Comparison of ENCODE assay signal across 9 cellular contexts in the genomic region with DNA sequence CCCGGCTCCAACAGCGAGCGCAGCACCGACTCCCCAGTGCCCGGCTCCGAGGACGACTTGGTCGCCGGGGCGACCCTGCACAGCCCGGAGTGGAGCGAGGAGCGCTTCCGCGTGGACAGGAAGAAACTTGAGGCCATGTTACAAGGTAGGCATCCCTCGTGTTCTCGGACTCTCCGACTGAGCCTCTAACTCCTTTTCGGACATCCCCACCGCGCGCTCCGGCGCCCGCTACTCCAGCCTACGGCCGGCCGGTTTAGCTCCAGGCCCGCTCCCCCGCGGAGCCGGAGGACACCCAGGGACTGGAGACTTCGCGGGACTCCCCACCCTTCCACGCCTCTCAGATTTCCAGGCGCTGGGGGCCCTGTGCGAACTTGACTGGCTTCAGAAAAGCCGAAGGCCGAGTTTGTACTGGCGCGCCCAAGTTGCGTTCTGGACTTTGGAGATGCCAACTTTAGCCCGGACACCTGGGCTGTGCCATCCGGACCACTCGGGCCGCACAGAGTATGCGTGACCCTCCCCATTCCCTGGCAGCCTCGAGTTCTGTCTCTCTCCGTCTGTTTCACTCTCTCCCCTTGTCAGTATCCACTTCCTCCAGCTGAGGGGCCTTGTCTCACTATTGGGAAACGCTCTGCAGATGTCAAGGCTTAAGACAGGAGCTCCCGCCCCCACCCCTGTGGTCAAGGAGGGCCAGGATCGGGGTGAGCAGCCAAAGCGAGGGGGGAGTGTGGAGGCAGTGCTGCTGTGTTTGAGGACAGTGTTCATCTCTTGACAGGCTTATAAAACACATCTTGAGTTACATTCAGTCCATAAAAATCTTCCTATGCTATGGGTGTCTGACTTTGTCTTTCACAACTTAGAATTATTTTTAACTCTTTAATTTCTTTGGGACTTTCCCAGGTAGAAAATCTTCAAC. TPM values are rescaled to one million over a fixed set of nuclear protein-coding genes. Genes with fewer than 3 reads are reported as not detected.
DNase-seq lines count a peak whose midpoint lies in the region; ATAC-seq and TF ChIP-seq lines count a peak whose summit lies in the region.
"Had no signal": no experiment of that assay in that cellular context is flagged by ENCODE, and none has a peak within 500 bp of the region (broad histone marks: within the 10 kb centered on the region; RNA-seq: fewer than 3 reads in every experiment).

No MANE protein-coding gene starts in this region.

- no peak overlapping the region for H3K27ac Mint-ChIP-seq in activated T-helper 17 cell treated with anti-CD3 and anti-CD28 coated beads, Interleukin-2, amount 50 U/mL, for 72 hours

- peaks cover 73% of the 10 kb centered on the region for H3K27me3 ChIP-seq in neutrophil

- peak overlapping the region; percentile 65 for H3K4me3 Mint-ChIP-seq in activated T-helper 17 cell treated with anti-CD3 and anti-CD28 coated beads, Interleukin-2, amount 50 U/mL, for 72 hours

- ATAC-seq in activated T-helper 17 cell treated with anti-CD3 and anti-CD28 coated beads, Interleukin-2, amount 50 U/mL, for 72 hours (replicated peaks) = peak; percentile 28
- ATAC-seq in Right ventricle myocardium superior (ENCODE audit: poor library complexity) (peak; percentile 82), GM21717 (IDR thresholded peaks at IDR 0.05; ENCODE audit: unreplicated experiment) (no peak), HG02840 (IDR thresholded peaks at IDR 0.05; ENCODE audit: low FRiP score, unreplicated experiment) (no peak)

- peaks cover 36% of the 10 kb centered on the region for H3K27me3 Mint-ChIP-seq in activated T-helper 17 cell treated with anti-CD3 and anti-CD28 coated beads, Interleukin-2, amount 50 U/mL, for 72 hours

- in situ Hi-C loops in KBM-7 (cut with MboI; ENCODE audit: low pct_unique_long_range_greater_than_20kb, low sequenced_read_pairs) = no loop called here

- no peaks in the 10 kb centered on the region for H3K9me3 Mint-ChIP-seq in activated T-helper 17 cell treated with anti-CD3 and anti-CD28 coated beads, Interleukin-2, amount 50 U/mL, for 72 hours

- H3K4me1 ChIP-seq in neutrophil (ENCODE audit: control insufficient read depth in 1 of 2, insufficient read depth in 1 of 2, low read depth in 1 of 2, low read length in 1 of 2) = peaks cover 13 to 22% of the 10 kb centered on the region in 2 experiments

- TF ChIP-seq CTCF in neutrophil (IDR thresholded peaks at IDR 0.05) = no peak

- peak; percentile 62 for DNase-seq in DMS 273 (lab: John Stamatoyannopoulos, UW; ENCODE audit: unreplicated experiment)
- no peak for DNase-seq in DMS 273 treated with DMSO at 0.1 percent for 48 hours (lab: John Stamatoyannopoulos, UW)
- peak; percentile 71 for DNase-seq in KBM-7
- peak; percentile 77 for DNase-seq in Right ventricle myocardium superior

- no peak overlapping the region for H3K27ac ChIP-seq in neutrophil
- H3K27ac ChIP-seq: 22Rv1 had no signal

- H3K36me3 Mint-ChIP-seq in activated T-helper 17 cell treated with anti-CD3 and anti-CD28 coated beads, Interleukin-2, amount 50 U/mL, for 72 hours (ENCODE audit: low read depth) = no peaks in the 10 kb centered on the region

- H3K4me3 ChIP-seq in neutrophil (ENCODE audit: low read depth in 1 of 2, low read length in 1 of 2) = peak overlapping the region; percentile 57 to 59

- intact Hi-C loops in Right ventricle myocardium superior (cut with DNase I) = no loop called here

- H3K36me3 ChIP-seq in neutrophil = no peaks in the 10 kb centered on the region

- no peaks in the 10 kb centered on the region for H3K9me3 ChIP-seq in neutrophil

- H3K4me1 Mint-ChIP-seq in activated T-helper 17 cell treated with anti-CD3 and anti-CD28 coated beads, Interleukin-2, amount 50 U/mL, for 72 hours = peaks cover 6% of the 10 kb centered on the region

RNA-seq across cellular contexts. Expression of gene BICC1, which starts 0.8 kb away (rescaled TPM):
- total RNA-seq in activated T-helper 17 cell treated with anti-CD3 and anti-CD28 coated beads, Interleukin-2, amount 50 U/mL, for 72 hours = under 1 TPM; 0.05 to 0.28 TPM
- total RNA-seq in Right ventricle myocardium superior = 6.1 TPM

Comparison
In these comparisons a context has a peak if more than half of its experiments do, and no peak if none do; other contexts are left out.
1. ATAC-seq: peak in activated T-helper 17 cell treated with anti-CD3 and anti-CD28 coated beads, Interleukin-2, amount 50 U/mL, for 72 hours (single experiment) and Right ventricle myocardium superior (single experiment); none in GM21717 (single experiment) and HG02840 (single experiment).